Comparison of ENCODE assay signal across 20 cellular contexts in genomic region chr6:143878272-143878760, GRCh38. TPM values are rescaled to one million over a fixed set of nuclear protein-coding genes. Genes with fewer than 3 reads are reported as not detected.
DNase-seq lines count a peak whose midpoint lies in the region; ATAC-seq, FAIRE-seq and TF ChIP-seq lines count a peak whose summit lies in the region.
"Had no signal": no experiment of that assay in that cellular context is flagged by ENCODE, and none has a peak within 500 bp of the region (broad histone marks: within the 10 kb centered on the region; RNA-seq: fewer than 3 reads in every experiment).

No MANE protein-coding gene starts in this region.

- CTCF ChIA-PET in RWPE1 (lab: Yijun Ruan, JAX) = interaction anchor here (0.6 kb wide), 1 partner anchor 268 kb away, joined by 4 read pairs; no protein-coding TSS in a partner anchor

- DNase-seq in NCI-H345 (lab: John Stamatoyannopoulos, UW) (peak; percentile 10), NCI-H345 treated with DMSO at 0.1 percent for 48 hours (lab: John Stamatoyannopoulos, UW; ENCODE audit: unreplicated experiment) (no peak), HCEC 1CT (peak; percentile 21), RWPE1 (ENCODE audit: low spot score) (peak; percentile 24), keratinocyte (ENCODE audit: low read depth, low spot score) (no peak), NOMO-1 treated with DMSO at 0.1 percent for 48 hours (lab: John Stamatoyannopoulos, UW; ENCODE audit: unreplicated experiment) (no peak)
- DNase-seq in stimulated activated CD4-positive, alpha-beta T cell treated with anti-CD3 and anti-CD28 coated beads, Interleukin-4, amount 100 ng/mL, for 24 hours = no peak
- DNase-seq: activated CD4-positive, alpha-beta T cell treated with anti-CD3 and anti-CD28 coated beads, Interleukin-2, amount 50 U/mL, for 48 hours; activated effector memory CD4-positive, alpha-beta T cell treated with Interleukin-2 at 50 U/mL for 16 hours; activated naive CD8-positive, alpha-beta T cell treated with anti-CD3 and anti-CD28 coated beads, Interleukin-2, amount 10 ng/mL, durations not matched to agents 7 days and 5 days; AML-193; H9; left ventricle myocardium inferior; naive thymus-derived CD8-positive, alpha-beta T cell; NCI-H1436; NCI-H526; transverse colon; WERI-Rb-1 had no signal

- H3K9ac ChIP-seq in keratinocyte (ENCODE audit: control insufficient read depth, extremely low read depth, insufficient read depth, low read length) = no peak overlapping the region

- H3K4me2 ChIP-seq in keratinocyte (ENCODE audit: control insufficient read depth, extremely low read depth, insufficient read depth, low read depth, low read length) = no peak overlapping the region

- H3K36me3 ChIP-seq in keratinocyte (ENCODE audit: control insufficient read depth in 2 of 2, extremely low read depth in 1 of 2, insufficient read depth in 2 of 2, low read length in 2 of 2) = no peaks in the 10 kb centered on the region
- H3K36me3 ChIP-seq: left ventricle myocardium inferior, transverse colon, WERI-Rb-1 had no signal

- no peaks in the 10 kb centered on the region for H3K27me3 ChIP-seq in keratinocyte (ENCODE audit: control insufficient read depth, extremely low read depth, insufficient read depth, low read length)
- H3K27me3 ChIP-seq: transverse colon had no signal

- H3K9me3 ChIP-seq in keratinocyte (ENCODE audit: control insufficient read depth, low read depth, low read length) = no peaks in the 10 kb centered on the region
- H3K9me3 ChIP-seq: transverse colon had no signal

- H3K4me3 ChIP-seq in keratinocyte (ENCODE audit: control insufficient read depth in 2 of 3, extremely low read depth in 1 of 3, insufficient read depth in 2 of 3, low read depth in 1 of 3, low read length in 3 of 3) = no peak overlapping the region
- H3K4me3 ChIP-seq: left ventricle myocardium inferior, skin epidermis, transverse colon had no signal

- no peak overlapping the region for H2AFZ ChIP-seq in keratinocyte (ENCODE audit: control insufficient read depth, low read length)

- H3K79me2 ChIP-seq in keratinocyte (ENCODE audit: control insufficient read depth, insufficient read depth, low read length) = no peaks in the 10 kb centered on the region

- peak; percentile 17 for FAIRE-seq in keratinocyte (lab: Jason Lieb, UNC)

- dilution Hi-C loops in keratinocyte (cut with MboI; ENCODE audit: extremely low pct_ligation_motif_present, low sequenced_read_pairs) = no loop called here

- no peaks in the 10 kb centered on the region for H3K9me1 ChIP-seq in keratinocyte (ENCODE audit: control insufficient read depth, extremely low read depth, insufficient read depth, low read length)

- no peak for TF ChIP-seq CTCF in RWPE1 (conservative IDR thresholded peaks at IDR 0.05; ENCODE audit: low read depth)
- TF ChIP-seq CTCF in keratinocyte (optimal IDR thresholded peaks at IDR 0.05 in 1 of 3, IDR thresholded peaks at IDR 0.05 in 1 of 3, conservative IDR thresholded peaks at IDR 0.05 in 1 of 3; ENCODE audit: extremely low read depth in 1 of 3, insufficient read depth in 2 of 3, low read length in 3 of 3) = no peak

- H4K20me1 ChIP-seq in keratinocyte (ENCODE audit: control insufficient read depth, extremely low read depth, insufficient read depth, low read length) = no peaks in the 10 kb centered on the region

- H3K4me1 ChIP-seq in keratinocyte (ENCODE audit: control insufficient read depth, extremely low read depth, insufficient read depth, low read length) = no peaks in the 10 kb centered on the region
- H3K4me1 ChIP-seq: left ventricle myocardium inferior, transverse colon had no signal

- POLR2A ChIA-PET in RWPE1 (lab: Yijun Ruan, JAX; ENCODE audit: low non-redundant PET) = no interaction called here

- H3K27ac ChIP-seq in RWPE1 = no peak overlapping the region
- no peak overlapping the region for H3K27ac ChIP-seq in keratinocyte (ENCODE audit: control insufficient read depth, insufficient read depth, low read length)
- H3K27ac ChIP-seq: left ventricle myocardium inferior, skin epidermis, transverse colon, WERI-Rb-1 had no signal

- ATAC-seq in HG03039 (IDR thresholded peaks at IDR 0.05; ENCODE audit: unreplicated experiment) = no peak
- ATAC-seq: naive thymus-derived CD8-positive, alpha-beta T cell had no signal

RNA-seq across cellular contexts. Expression of gene ZC2HC1B, which starts 14.0 kb away (rescaled TPM):
- polyA plus RNA-seq in keratinocyte = not detected in 3 replicates
- not detected for polyA plus RNA-seq in keratinocyte (2011; ENCODE audit: low read depth)
- polyA plus RNA-seq in keratinocyte (2011; cell fraction: cytosol; rRNA removed) = not detected in 2 replicates
- 0.14 TPM in 1 of 2 replicates, not detected in the other for polyA plus RNA-seq in keratinocyte (2011; cell fraction: nucleus; rRNA removed)
- polyA plus RNA-seq in keratinocyte (2012; ENCODE audit: low replicate concordance) = 0.11 TPM in 1 of 2 replicates, not detected in the other
- not detected in 3 replicates for polyA minus RNA-seq in keratinocyte
- polyA minus RNA-seq in keratinocyte (2011; cell fraction: cytosol; rRNA and poly(A)+ RNA removed) = not detected
- not detected in 2 replicates for polyA minus RNA-seq in keratinocyte (2011; cell fraction: nucleus; rRNA and poly(A)+ RNA removed)
- polyA plus RNA-seq: naive thymus-derived CD8-positive, alpha-beta T cell had no signal

RNA-seq across cellular contexts. Expression of gene LTV1, which starts 35.2 kb away (rescaled TPM):
- polyA plus RNA-seq in keratinocyte = 14.9 to 35.2 TPM (median 25.5 TPM) in 3 replicates
- polyA plus RNA-seq in keratinocyte (2011; ENCODE audit: low read depth) = 66.7 TPM
- polyA plus RNA-seq in keratinocyte (2011; cell fraction: cytosol; rRNA removed) = 19.6 and 27.7 TPM in 2 replicates
- polyA plus RNA-seq in keratinocyte (2011; cell fraction: nucleus; rRNA removed) = 22.7 and 39.1 TPM in 2 replicates
- polyA plus RNA-seq in keratinocyte (2012; ENCODE audit: low replicate concordance) = 25.2 and 33.7 TPM in 2 replicates
- 1.2 to 11.5 TPM (median 2.4 TPM) in 3 replicates for polyA minus RNA-seq in keratinocyte
- polyA minus RNA-seq in keratinocyte (2011; cell fraction: cytosol; rRNA and poly(A)+ RNA removed) = 10.6 TPM
- polyA minus RNA-seq in keratinocyte (2011; cell fraction: nucleus; rRNA and poly(A)+ RNA removed) = 6.5 and 11.2 TPM in 2 replicates

Comparison
In these comparisons a context has a peak if more than half of its experiments do, and no peak if none do; other contexts are left out.
1. DNase-seq: peak in NCI-H345 (single experiment), HCEC 1CT (single experiment) and RWPE1 (single experiment); none in NCI-H345 treated with DMSO at 0.1 percent for 48 hours (single experiment), keratinocyte (single experiment), stimulated activated CD4-positive, alpha-beta T cell treated with anti-CD3 and anti-CD28 coated beads, Interleukin-4, amount 100 ng/mL, for 24 hours (single experiment) and NOMO-1 treated with DMSO at 0.1 percent for 48 hours (single experiment).